12 cellular contexts compared by ENCODE assay signal in the genomic region with DNA sequence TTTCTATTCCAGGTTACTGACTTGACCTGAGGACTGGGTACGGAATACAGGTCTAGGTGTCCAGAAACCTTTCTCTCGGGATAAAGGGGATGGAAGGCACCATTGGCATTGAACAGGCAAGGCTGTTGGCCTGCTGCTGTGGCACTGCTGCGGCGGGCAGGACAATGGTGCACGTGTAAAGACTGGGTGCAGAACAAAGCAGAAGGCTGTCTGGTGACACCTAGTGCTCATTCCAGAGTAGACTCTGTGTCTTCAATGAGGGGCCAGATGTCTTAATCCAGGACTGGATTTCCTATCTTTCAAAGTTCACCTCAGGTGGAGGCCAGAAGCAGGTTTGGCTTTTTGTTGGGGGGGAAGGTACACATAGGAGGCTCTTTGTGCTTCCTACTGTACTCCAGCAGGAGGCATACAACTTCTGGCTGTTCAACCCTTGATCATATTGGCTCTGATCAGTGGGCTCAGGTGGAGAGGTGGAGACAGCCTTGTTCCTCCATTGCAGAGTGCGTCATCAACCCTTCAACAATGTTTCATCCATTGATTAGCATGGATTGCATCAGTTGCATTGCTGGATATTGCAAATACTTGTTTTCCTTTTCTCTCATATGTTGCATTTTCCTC. TPM values are rescaled to one million over a fixed set of nuclear protein-coding genes. Genes with fewer than 3 reads are reported as not detected.
DNase-seq lines count a peak whose midpoint lies in the region; ATAC-seq, FAIRE-seq and TF ChIP-seq lines count a peak whose summit lies in the region.
"Not testable (repeated sequence)": the region's sequence is repeated elsewhere in the genome, so short reads cannot be mapped to it uniquely, and the experiment has no call there.
"Had no signal": no experiment of that assay in that cellular context is flagged by ENCODE, and none has a peak within 500 bp of the region (broad histone marks: within the 10 kb centered on the region; RNA-seq: fewer than 3 reads in every experiment).

No MANE protein-coding gene starts in this region.

- not testable (repeated sequence) for H3K27me3 Mint-ChIP-seq in activated CD8-positive, alpha-beta T cell treated with anti-CD3 and anti-CD28 coated beads, Interleukin-2, amount 10 ng/mL, durations not matched to agents 7 days and 5 days (ENCODE audit: low read depth)

- peak; percentile 88 for FAIRE-seq in GM18507 (lab: Jason Lieb, UNC)
- peak; percentile 97 for FAIRE-seq in bronchial epithelial cell (lab: Jason Lieb, UNC)
- FAIRE-seq in keratinocyte (lab: Jason Lieb, UNC): peak; percentile 83

- not testable (repeated sequence) for H3K4me2 ChIP-seq in keratinocyte (ENCODE audit: control insufficient read depth, extremely low read depth, insufficient read depth, low read depth, low read length)

- not testable (repeated sequence) for H3K4me1 ChIP-seq in Panc1 (ENCODE audit: control insufficient read depth, insufficient read depth, low read length); keratinocyte (ENCODE audit: control insufficient read depth, extremely low read depth, insufficient read depth, low read length); mucosa of descending colon (ENCODE audit: low read depth)

- H3K9me1 ChIP-seq in keratinocyte (ENCODE audit: control insufficient read depth, extremely low read depth, insufficient read depth, low read length): not testable (repeated sequence)

- not testable (repeated sequence) for DNase-seq in GM18507 (ENCODE audit: extremely low spot score, insufficient read length, low read depth); Panc1 (ENCODE audit: low read depth, low spot score); activated CD8-positive, alpha-beta T cell treated with anti-CD3 and anti-CD28 coated beads, Interleukin-2, amount 10 ng/mL, durations not matched to agents 7 days and 5 days; bronchial epithelial cell (ENCODE audit: low read depth); keratinocyte (ENCODE audit: low read depth, low spot score); mucosa of descending colon

- H3K79me2 ChIP-seq in keratinocyte (ENCODE audit: control insufficient read depth, insufficient read depth, low read length): not testable (repeated sequence)

- intact Hi-C loops in Panc1 (cut with micrococcal nuclease; ENCODE audit: unreplicated experiment); mucosa of descending colon (cut with DNase I, micrococcal nuclease): not testable (repeated sequence)

- in situ Hi-C loops in Panc1 (cut with HindIII; ENCODE audit: low pct_unique_long_range_greater_than_20kb, low sequenced_read_pairs): not testable (repeated sequence)

- not testable (repeated sequence) for H3K4me3 Mint-ChIP-seq in activated CD8-positive, alpha-beta T cell treated with anti-CD3 and anti-CD28 coated beads, Interleukin-2, amount 10 ng/mL, durations not matched to agents 7 days and 5 days

- not testable (repeated sequence) for H3K27ac ChIP-seq in Panc1 (ENCODE audit: low read length); keratinocyte (ENCODE audit: control insufficient read depth, insufficient read depth, low read length)

- H3K27ac Mint-ChIP-seq in activated CD8-positive, alpha-beta T cell treated with anti-CD3 and anti-CD28 coated beads, Interleukin-2, amount 10 ng/mL, durations not matched to agents 7 days and 5 days: not testable (repeated sequence)

- H3K27me3 ChIP-seq in Panc1 (ENCODE audit: control insufficient read depth, insufficient read depth, low read length); bronchial epithelial cell (ENCODE audit: control insufficient read depth, insufficient read depth, low read length); keratinocyte (ENCODE audit: control insufficient read depth, extremely low read depth, insufficient read depth, low read length): not testable (repeated sequence)

- not testable (repeated sequence) for H3K36me3 Mint-ChIP-seq in activated CD8-positive, alpha-beta T cell treated with anti-CD3 and anti-CD28 coated beads, Interleukin-2, amount 10 ng/mL, durations not matched to agents 7 days and 5 days (ENCODE audit: low read depth)

- dilution Hi-C loops in keratinocyte (cut with MboI; ENCODE audit: extremely low pct_ligation_motif_present, low sequenced_read_pairs): not testable (repeated sequence)

- H3K4me3 ChIP-seq in Panc1 (ENCODE audit: low read depth in 2 of 2, low read length in 2 of 2); bronchial epithelial cell (ENCODE audit: low read depth, low read length); keratinocyte (ENCODE audit: control insufficient read depth in 2 of 3, extremely low read depth in 1 of 3, insufficient read depth in 2 of 3, low read depth in 1 of 3, low read length in 3 of 3); mucosa of descending colon: not testable (repeated sequence)

- not testable (repeated sequence) for H3K9me3 ChIP-seq in Panc1 (ENCODE audit: control insufficient read depth, insufficient read depth, low read depth, low read length); keratinocyte (ENCODE audit: control insufficient read depth, low read depth, low read length); mucosa of descending colon

- CTCF ChIA-PET in Panc1 (lab: Charles Lee); activated CD8-positive, alpha-beta T cell treated with anti-CD3 and anti-CD28 coated beads, Interleukin-2, amount 10 ng/mL, durations not matched to agents 7 days and 5 days (lab: Charles Lee): not testable (repeated sequence)

- BruUV-seq in Panc1 (replicated peaks; lab: Mats Ljungman, UMichigan): not testable (repeated sequence)

- H2AFZ ChIP-seq in keratinocyte (ENCODE audit: control insufficient read depth, low read length): not testable (repeated sequence)

- peak; percentile 42 for ATAC-seq in GM21360 (IDR thresholded peaks at IDR 0.05; ENCODE audit: unreplicated experiment)
- ATAC-seq in Panc1: peak; percentile 81
- peak; percentile 30 for ATAC-seq in activated CD8-positive, alpha-beta T cell treated with anti-CD3 and anti-CD28 coated beads, Interleukin-2, amount 10 ng/mL, durations not matched to agents 7 days and 5 days
- ATAC-seq in mucosa of descending colon: peak; percentile 86

- not testable (repeated sequence) for TF ChIP-seq CTCF in Panc1 (IDR thresholded peaks at IDR 0.05); bronchial epithelial cell (IDR thresholded peaks at IDR 0.05; ENCODE audit: insufficient read depth, low read length, severe bottlenecking); keratinocyte (optimal IDR thresholded peaks at IDR 0.05 in 1 of 3, IDR thresholded peaks at IDR 0.05 in 1 of 3, conservative IDR thresholded peaks at IDR 0.05 in 1 of 3; ENCODE audit: extremely low read depth in 1 of 3, insufficient read depth in 2 of 3, low read length in 3 of 3); mucosa of descending colon (IDR thresholded peaks at IDR 0.05)

- not testable (repeated sequence) for H4K20me1 ChIP-seq in keratinocyte (ENCODE audit: control insufficient read depth, extremely low read depth, insufficient read depth, low read length)

- H3K9me3 Mint-ChIP-seq in activated CD8-positive, alpha-beta T cell treated with anti-CD3 and anti-CD28 coated beads, Interleukin-2, amount 10 ng/mL, durations not matched to agents 7 days and 5 days (ENCODE audit: insufficient read depth): not testable (repeated sequence)

- H3K4me1 Mint-ChIP-seq in activated CD8-positive, alpha-beta T cell treated with anti-CD3 and anti-CD28 coated beads, Interleukin-2, amount 10 ng/mL, durations not matched to agents 7 days and 5 days (ENCODE audit: low read depth): not testable (repeated sequence)

- POLR2A ChIA-PET in Panc1 (lab: Charles Lee); activated CD8-positive, alpha-beta T cell treated with anti-CD3 and anti-CD28 coated beads, Interleukin-2, amount 10 ng/mL, durations not matched to agents 7 days and 5 days (lab: Charles Lee): not testable (repeated sequence)

- not testable (repeated sequence) for H3K9ac ChIP-seq in keratinocyte (ENCODE audit: control insufficient read depth, extremely low read depth, insufficient read depth, low read length)

- H3K36me3 ChIP-seq in Panc1 (ENCODE audit: control insufficient read depth, insufficient read depth, low read length); bronchial epithelial cell (ENCODE audit: control insufficient read depth, insufficient read depth, low read length); keratinocyte (ENCODE audit: control insufficient read depth in 2 of 2, extremely low read depth in 1 of 2, insufficient read depth in 2 of 2, low read length in 2 of 2); mucosa of descending colon (ENCODE audit: low read depth): not testable (repeated sequence)

RNA-seq across cellular contexts. Expression of a gene that starts 27.4 kb away (rescaled TPM):
- total RNA-seq in Panc1 (2021; ENCODE audit: unreplicated experiment): 1.0 TPM
- 1.5 TPM for polyA plus RNA-seq in Panc1 (2012; ENCODE audit: insufficient read length)
- total RNA-seq in activated CD8-positive, alpha-beta T cell treated with anti-CD3 and anti-CD28 coated beads, Interleukin-2, amount 10 ng/mL, durations not matched to agents 7 days and 5 days: under 1 TPM; 0.78 to 0.90 TPM
- total RNA-seq in bronchial epithelial cell: 0.53 and 0.77 TPM in 2 replicates
- polyA plus RNA-seq in keratinocyte: 0.23 TPM in 1 of 3 replicates, not detected in the others
- polyA plus RNA-seq in keratinocyte (2011; ENCODE audit: low read depth): 0.35 TPM
- 0.04 TPM in 1 of 2 replicates, not detected in the other for polyA plus RNA-seq in keratinocyte (2011; cell fraction: cytosol; rRNA removed)
- 0.32 and 0.33 TPM in 2 replicates for polyA plus RNA-seq in keratinocyte (2011; cell fraction: nucleus; rRNA removed)
- 0.09 and 0.63 TPM in 2 replicates for polyA plus RNA-seq in keratinocyte (2012; ENCODE audit: low replicate concordance)
- 2.8 TPM in 1 of 3 replicates, not detected in the others for polyA minus RNA-seq in keratinocyte
- polyA minus RNA-seq in keratinocyte (2011; cell fraction: cytosol; rRNA and poly(A)+ RNA removed): not detected
- 0.42 and 0.47 TPM in 2 replicates for polyA minus RNA-seq in keratinocyte (2011; cell fraction: nucleus; rRNA and poly(A)+ RNA removed)
- 1 to 10 TPM; 1.3 to 2.2 (median 1.8) TPM for total RNA-seq in mucosa of descending colon
- polyA plus RNA-seq: GM23248 had no signal

RNA-seq across cellular contexts. Expression of a gene that starts 34.6 kb away (rescaled TPM):
- total RNA-seq in Panc1 (2021; ENCODE audit: unreplicated experiment) (not detected), bronchial epithelial cell (not detected in 2 replicates), mucosa of descending colon (not detected)
- not detected for polyA plus RNA-seq in Panc1 (2012; ENCODE audit: insufficient read length)
- total RNA-seq in activated CD8-positive, alpha-beta T cell treated with anti-CD3 and anti-CD28 coated beads, Interleukin-2, amount 10 ng/mL, durations not matched to agents 7 days and 5 days: not detected
- polyA plus RNA-seq in keratinocyte: not detected in 3 replicates
- polyA plus RNA-seq in keratinocyte (2011; ENCODE audit: low read depth): not detected
- polyA plus RNA-seq in keratinocyte (2011; cell fraction: cytosol; rRNA removed): not detected in 2 replicates
- polyA plus RNA-seq in keratinocyte (2011; cell fraction: nucleus; rRNA removed): 0.04 TPM in 1 of 2 replicates, not detected in the other
- polyA plus RNA-seq in keratinocyte (2012; ENCODE audit: low replicate concordance): not detected in 2 replicates
- polyA minus RNA-seq in keratinocyte: not detected in 3 replicates
- polyA minus RNA-seq in keratinocyte (2011; cell fraction: cytosol; rRNA and poly(A)+ RNA removed): not detected
- not detected in 2 replicates for polyA minus RNA-seq in keratinocyte (2011; cell fraction: nucleus; rRNA and poly(A)+ RNA removed)
- total RNA-seq: CD4-positive, CD25-positive, alpha-beta regulatory T cell; GM23248; IMR-90 had no signal
- polyA plus RNA-seq: BJ; CD4-positive, CD25-positive, alpha-beta regulatory T cell; GM23248; IMR-90 had no signal

RNA-seq across cellular contexts. Expression of a gene that starts 35.2 kb away (rescaled TPM):
- total RNA-seq in Panc1 (2021; ENCODE audit: unreplicated experiment) (not detected), bronchial epithelial cell (not detected in 2 replicates), mucosa of descending colon (not detected)
- not detected for polyA plus RNA-seq in Panc1 (2012; ENCODE audit: insufficient read length)
- total RNA-seq in activated CD8-positive, alpha-beta T cell treated with anti-CD3 and anti-CD28 coated beads, Interleukin-2, amount 10 ng/mL, durations not matched to agents 7 days and 5 days: not detected
- not detected in 3 replicates for polyA plus RNA-seq in keratinocyte
- polyA plus RNA-seq in keratinocyte (2011; ENCODE audit: low read depth): not detected
- not detected in 2 replicates for polyA plus RNA-seq in keratinocyte (2011; cell fraction: cytosol; rRNA removed)
- not detected in 2 replicates for polyA plus RNA-seq in keratinocyte (2011; cell fraction: nucleus; rRNA removed)
- not detected in 2 replicates for polyA plus RNA-seq in keratinocyte (2012; ENCODE audit: low replicate concordance)
- not detected in 3 replicates for polyA minus RNA-seq in keratinocyte
- not detected for polyA minus RNA-seq in keratinocyte (2011; cell fraction: cytosol; rRNA and poly(A)+ RNA removed)
- polyA minus RNA-seq in keratinocyte (2011; cell fraction: nucleus; rRNA and poly(A)+ RNA removed): not detected in 2 replicates
- total RNA-seq: CD4-positive, CD25-positive, alpha-beta regulatory T cell; GM23248; IMR-90 had no signal
- polyA plus RNA-seq: BJ; CD4-positive, CD25-positive, alpha-beta regulatory T cell; GM23248; IMR-90; SK-N-SH had no signal

Comparison
In these comparisons a context has a peak if more than half of its experiments do, and no peak if none do; other contexts are left out.
1. ATAC-seq: peak in every context shown above with its lines; median percentile 86 in mucosa of descending colon; 81 in Panc1; 42 in GM21360; 30 in activated CD8-positive, alpha-beta T cell treated with anti-CD3 and anti-CD28 coated beads, Interleukin-2, amount 10 ng/mL, durations not matched to agents 7 days and 5 days.